ENCODE assay signal across 14 cellular contexts in genomic region chr20:4008877-4009276, GRCh38. TPM values are rescaled to one million over a fixed set of nuclear protein-coding genes. Genes with fewer than 3 reads are reported as not detected.
DNase-seq lines count a peak whose midpoint lies in the region; ATAC-seq and TF ChIP-seq lines count a peak whose summit lies in the region.
"Had no signal": no experiment of that assay in that cellular context is flagged by ENCODE, and none has a peak within 500 bp of the region (broad histone marks: within the 10 kb centered on the region; RNA-seq: fewer than 3 reads in every experiment).

No MANE protein-coding gene starts in this region.

- no peaks in the 10 kb centered on the region for H3K9me3 Mint-ChIP-seq in HFFc6
- H3K9me3 Mint-ChIP-seq: T-helper 1 cell treated with Interleukin-12 subunit alpha and Interleukin-12 subunit beta and Interleukin-4 antibody, amounts not matched to agents 30 μg/mL and 1 μg/mL, for 36 hours had no signal

- no peaks in the 10 kb centered on the region for H3K27me3 ChIP-seq in H7 (ENCODE audit: control insufficient read depth, insufficient read depth, low read length)
- H3K27me3 ChIP-seq: BLaER1 had no signal

- TF ChIP-seq CTCF in GM10248 (IDR thresholded peaks at IDR 0.05; ENCODE audit: control extremely low read depth, extremely low read depth, low read depth, missing control alignments) (peak; percentile 21), HFFc6 (IDR thresholded peaks at IDR 0.05) (no peak)

- H3K4me1 Mint-ChIP-seq in HFFc6 (ENCODE audit: low read depth) (peaks cover 55% of the 10 kb centered on the region), T-helper 17 cell (peaks cover 33% of the 10 kb centered on the region)

- H3K4me3 Mint-ChIP-seq in HFFc6 (no peak overlapping the region), T-helper 17 cell (no peak overlapping the region)
- H3K4me3 Mint-ChIP-seq: T-helper 1 cell treated with Interleukin-12 subunit alpha and Interleukin-12 subunit beta and Interleukin-4 antibody, amounts not matched to agents 30 μg/mL and 1 μg/mL, for 36 hours had no signal

- no peak overlapping the region for H3K27ac ChIP-seq in caudate nucleus (ENCODE audit: low read depth, low read length)
- H3K27ac ChIP-seq: BLaER1 had no signal

- H3K27ac Mint-ChIP-seq in HFFc6: peak overlapping the region; percentile 34; the same call in 1 of the 2 replicates
- H3K27ac Mint-ChIP-seq in T-helper 17 cell: peak overlapping the region; percentile 51
- H3K27ac Mint-ChIP-seq: T-helper 1 cell treated with Interleukin-12 subunit alpha and Interleukin-12 subunit beta and Interleukin-4 antibody, amounts not matched to agents 30 μg/mL and 1 μg/mL, for 36 hours had no signal

- POLR2A ChIA-PET in GM10248 (lab: Yijun Ruan, JAX): no interaction called here

- ATAC-seq in T-helper 17 cell (no peak), left lobe of liver (peak; percentile 33)

- H3K27me3 Mint-ChIP-seq in HFFc6 (ENCODE audit: insufficient read depth) (no peaks in the 10 kb centered on the region), T-helper 17 cell (no peaks in the 10 kb centered on the region)

- DNase-seq in GM10248 (ENCODE audit: extremely low spot score): no peak
- no peak for DNase-seq in HFFc6
- DNase-seq in T-helper 17 cell: no peak
- no peak for DNase-seq in left lobe of liver (ENCODE audit: low spot score)
- DNase-seq in caudate nucleus (lab: John Stamatoyannopoulos, UW): no peak
- DNase-seq in NCI-H226: no peak
- no peak for DNase-seq in Ammon's horn (ENCODE audit: low spot score)
- DNase-seq in H7: no peak
- DNase-seq: NCI-H1048, NCI-H2227 treated with DMSO at 0.1 percent for 48 hours, NCI-H526, SHP77 had no signal

- no peaks in the 10 kb centered on the region for H3K9me3 ChIP-seq in T-helper 17 cell (ENCODE audit: control insufficient read depth, low read length, poor library complexity, severe bottlenecking)
- H3K9me3 ChIP-seq: BLaER1 had no signal

- CTCF ChIA-PET in GM10248 (lab: Yijun Ruan, JAX): interaction anchor here (1.1 to 2.7 kb wide), 7 partner anchors 18 to 332 kb away, joined by 3 to 7 read pairs (median 5); partner anchors contain the start of gene CENPB

- H3K36me3 Mint-ChIP-seq in HFFc6 (ENCODE audit: low read depth) (peaks cover 15% of the 10 kb centered on the region), T-helper 17 cell (ENCODE audit: low read depth) (peaks cover 5% of the 10 kb centered on the region)

- no peak overlapping the region for H3K4me3 ChIP-seq in H7 (ENCODE audit: insufficient read depth, low read depth, low read length)
- H3K4me3 ChIP-seq: BLaER1 had no signal

- no peaks in the 10 kb centered on the region; the same call in 1 of the 2 replicates for H3K36me3 ChIP-seq in H7 (replicated peaks; ENCODE audit: control insufficient read depth, insufficient read depth, low read length)

RNA-seq across cellular contexts. Expression of gene RNF24, which starts 6.5 kb away (rescaled TPM):
- total RNA-seq in HFFc6 (2021; fragmentation: NEBNext Ultra II Directional; extraction: Animal tissue kit (Norgen Biotek cat#: 25700)): 10 to 100 TPM; 21.3 to 26.6 (median 24.7) TPM
- total RNA-seq in T-helper 17 cell (10 to 100 TPM; 10.0 to 15.9 TPM), left lobe of liver (1.4 TPM)
- 11.5 and 14.2 TPM in 2 replicates for total RNA-seq in H7 (2014; rRNA removed; shearing (Covaris generic))
